In genomic region chr19:35846038-35846668, GRCh38 we compare ENCODE assay signal across 10 cellular contexts. TPM values are rescaled to one million over a fixed set of nuclear protein-coding genes. Genes with fewer than 3 reads are reported as not detected.
A peak's percentile ranks its signal among the peaks of the same experiment; 100 is the strongest.
DNase-seq lines count a peak whose midpoint lies in the region; ATAC-seq and TF ChIP-seq lines count a peak whose summit lies in the region.
"Had no signal": no experiment of that assay in that cellular context is flagged by ENCODE, and none has a peak within 500 bp of the region (broad histone marks: within the 10 kb centered on the region; RNA-seq: fewer than 3 reads in every experiment).

No MANE protein-coding gene starts in this region.

- H3F3A ChIP-seq in GM23338 (replicated peaks; ENCODE audit: low read depth), result 0 out of 2 replicates have a peak, but pooled peaks cover 3% of the 10 kb centered on the region

- peak overlapping the region; percentile 83 for H3K4me2 ChIP-seq in GM23338

- DNase-seq in GM23338 (ENCODE audit: low spot score), result peak; percentile 87
- peak; percentile 10 for DNase-seq in NCI-H2196 treated with DMSO at 0.1 percent for 48 hours (lab: John Stamatoyannopoulos, UW; ENCODE audit: unreplicated experiment)
- peak; percentile 5 for DNase-seq in choroid plexus epithelial cell (ENCODE audit: low read depth)
- no peak for DNase-seq in nephron progenitor cell
- DNase-seq in NOMO-1 treated with DMSO at 0.1 percent for 48 hours (lab: John Stamatoyannopoulos, UW; ENCODE audit: unreplicated experiment), result no peak
- DNase-seq in AG08396 (ENCODE audit: low spot score), result no peak
- no peak for DNase-seq in retina

- peak; percentile 51 for ATAC-seq in GM23338
- ATAC-seq in GM21526 (IDR thresholded peaks at IDR 0.05; ENCODE audit: low FRiP score, unreplicated experiment), result no peak

- H4K20me1 ChIP-seq in GM23338 (replicated peaks; ENCODE audit: insufficient read depth), result peaks cover 2% of the 10 kb centered on the region; the same call in 1 of the 2 replicates

- H3K4me3 ChIP-seq in GM23338 (peak overlapping the region; percentile 70), choroid plexus epithelial cell (ENCODE audit: low read depth, low read length) (no peak overlapping the region)
- H3K4me3 ChIP-seq: GM12878 had no signal

- H3K36me3 ChIP-seq in GM23338 (ENCODE audit: insufficient read depth), result no peaks in the 10 kb centered on the region

- peaks cover 3% of the 10 kb centered on the region; the same call in 2 of the 3 replicates for H3K9me3 Mint-ChIP-seq in GM23338
- H3K9me3 Mint-ChIP-seq in nephron progenitor cell, result peaks cover 18% of the 10 kb centered on the region

- H3K27me3 ChIP-seq in GM23338 (ENCODE audit: insufficient read depth), result peaks cover 34% of the 10 kb centered on the region

- H3K9me2 ChIP-seq in GM23338 (ENCODE audit: insufficient read depth), result peaks cover 12% of the 10 kb centered on the region

- H3K27me3 Mint-ChIP-seq in GM23338 (ENCODE audit: insufficient read depth, low read depth, poor library complexity), result peaks cover 52% of the 10 kb centered on the region
- peaks cover 96% of the 10 kb centered on the region for H3K27me3 Mint-ChIP-seq in nephron progenitor cell (ENCODE audit: low read depth, poor library complexity)

- peaks cover 12% of the 10 kb centered on the region for H3K4me1 ChIP-seq in GM23338 (ENCODE audit: insufficient read depth)

- peaks cover 23% of the 10 kb centered on the region for H3K4me1 Mint-ChIP-seq in GM23338
- peaks cover 21% of the 10 kb centered on the region for H3K4me1 Mint-ChIP-seq in nephron progenitor cell

- H3K4me3 Mint-ChIP-seq in GM23338 (peak overlapping the region; percentile 76), nephron progenitor cell (peak overlapping the region; percentile 64)

- peak overlapping the region; percentile 19 for H2AFZ ChIP-seq in GM23338

- no peaks in the 10 kb centered on the region; the same call in 2 of the 3 replicates for H3K36me3 Mint-ChIP-seq in GM23338 (ENCODE audit: low read depth)
- H3K36me3 Mint-ChIP-seq in nephron progenitor cell (ENCODE audit: low read depth), result no peaks in the 10 kb centered on the region

- no peaks in the 10 kb centered on the region for H3K79me2 ChIP-seq in GM23338 (replicated peaks; ENCODE audit: insufficient read depth)

- TF ChIP-seq CTCF in GM23338 (conservative IDR thresholded peaks at IDR 0.05; ENCODE audit: low read depth in 2 of 2) (peak in 1 of 2 experiments; percentile 19; a peak in 3 of 4 replicates), choroid plexus epithelial cell (conservative IDR thresholded peaks at IDR 0.05; ENCODE audit: low read depth, low read length) (no peak), nephron progenitor cell (IDR thresholded peaks at IDR 0.05) (no peak)

- no peak overlapping the region for H3K27ac ChIP-seq in GM23338 (ENCODE audit: low read depth)

- H3K27ac Mint-ChIP-seq in GM23338, result no peak overlapping the region
- H3K27ac Mint-ChIP-seq in nephron progenitor cell, result no peak overlapping the region

TF ChIP-seq in GM23338, 12 proteins besides CTCF, POLR2A, EP300 and RAD21:
- TF ChIP-seq, protein P1, sequence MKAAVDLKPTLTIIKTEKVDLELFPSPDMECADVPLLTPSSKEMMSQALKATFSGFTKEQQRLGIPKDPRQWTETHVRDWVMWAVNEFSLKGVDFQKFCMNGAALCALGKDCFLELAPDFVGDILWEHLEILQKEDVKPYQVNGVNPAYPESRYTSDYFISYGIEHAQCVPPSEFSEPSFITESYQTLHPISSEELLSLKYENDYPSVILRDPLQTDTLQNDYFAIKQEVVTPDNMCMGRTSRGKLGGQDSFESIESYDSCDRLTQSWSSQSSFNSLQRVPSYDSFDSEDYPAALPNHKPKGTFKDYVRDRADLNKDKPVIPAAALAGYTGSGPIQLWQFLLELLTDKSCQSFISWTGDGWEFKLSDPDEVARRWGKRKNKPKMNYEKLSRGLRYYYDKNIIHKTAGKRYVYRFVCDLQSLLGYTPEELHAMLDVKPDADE (IDR thresholded peaks at IDR 0.05), result no peak
- no peak for TF ChIP-seq EZH2 (IDR thresholded peaks at IDR 0.05; ENCODE audit: low read depth, unreplicated experiment)
- no peak for TF ChIP-seq POLR2AphosphoS5 (IDR thresholded peaks at IDR 0.05; ENCODE audit: low read depth)
- TF ChIP-seq ZNF114 (CRISPR knock-in tag; IDR thresholded peaks at IDR 0.05), result no peak
- TF ChIP-seq CREB1 (CRISPR knock-in tag; IDR thresholded peaks at IDR 0.05; ENCODE audit: low read depth), result no peak
- TF ChIP-seq REST (IDR thresholded peaks at IDR 0.05; ENCODE audit: unreplicated experiment), result no peak
- TF ChIP-seq EZH2phosphoT487 (IDR thresholded peaks at IDR 0.05; ENCODE audit: unreplicated experiment), result no peak

RNA-seq across cellular contexts. Expression of gene NPHS1, which starts 6.2 kb away (rescaled TPM):
- 0.58 and 1.0 TPM in 2 replicates for total RNA-seq in GM23338 (2014; rRNA removed; shearing (Covaris generic))
- polyA plus RNA-seq in GM23338 (2016; fragmentation: Nextera tagmentation; extraction: Ambion mirVana), result 0.47 and 1.3 TPM in 2 replicates
- total RNA-seq: GM12878, neural crest cell had no signal
- polyA plus RNA-seq: GM12878 had no signal

RNA-seq across cellular contexts. Expression of gene KIRREL2, which starts 10.6 kb away (rescaled TPM):
- 9.9 and 13.1 TPM in 2 replicates for total RNA-seq in GM23338 (2014; rRNA removed; shearing (Covaris generic))
- 3.6 and 3.8 TPM in 2 replicates for polyA plus RNA-seq in GM23338 (2016; fragmentation: Nextera tagmentation; extraction: Ambion mirVana)
- total RNA-seq: GM12878 had no signal

RNA-seq across cellular contexts. Expression of gene APLP1, which starts 22.2 kb away (rescaled TPM):
- 28.2 and 30.2 TPM in 2 replicates for total RNA-seq in GM23338 (2014; rRNA removed; shearing (Covaris generic))
- 36.0 and 39.0 TPM in 2 replicates for polyA plus RNA-seq in GM23338 (2016; fragmentation: Nextera tagmentation; extraction: Ambion mirVana)

RNA-seq across cellular contexts. Expression of gene PRODH2, which starts 33.5 kb away (rescaled TPM):
- total RNA-seq in GM23338 (2014; rRNA removed; shearing (Covaris generic)), result not detected in 2 replicates
- not detected in 2 replicates for polyA plus RNA-seq in GM23338 (2016; fragmentation: Nextera tagmentation; extraction: Ambion mirVana)
- total RNA-seq: GM12878, neural crest cell had no signal

RNA-seq across cellular contexts. Expression of gene NFKBID, which starts 54.2 kb away (rescaled TPM):
- total RNA-seq in GM23338 (2014; rRNA removed; shearing (Covaris generic)), result 8.7 and 15.7 TPM in 2 replicates
- polyA plus RNA-seq in GM23338 (2016; fragmentation: Nextera tagmentation; extraction: Ambion mirVana), result 10.5 and 12.1 TPM in 2 replicates

Comparison
In these comparisons a context has a peak if more than half of its experiments do, and no peak if none do; other contexts are left out.
1. DNase-seq: peak in GM23338 (single experiment), NCI-H2196 treated with DMSO at 0.1 percent for 48 hours (single experiment) and choroid plexus epithelial cell (single experiment); none in nephron progenitor cell (single experiment), NOMO-1 treated with DMSO at 0.1 percent for 48 hours (single experiment), AG08396 (single experiment) and retina (single experiment).